2 cellular contexts compared by ENCODE assay signal in the genomic region with DNA sequence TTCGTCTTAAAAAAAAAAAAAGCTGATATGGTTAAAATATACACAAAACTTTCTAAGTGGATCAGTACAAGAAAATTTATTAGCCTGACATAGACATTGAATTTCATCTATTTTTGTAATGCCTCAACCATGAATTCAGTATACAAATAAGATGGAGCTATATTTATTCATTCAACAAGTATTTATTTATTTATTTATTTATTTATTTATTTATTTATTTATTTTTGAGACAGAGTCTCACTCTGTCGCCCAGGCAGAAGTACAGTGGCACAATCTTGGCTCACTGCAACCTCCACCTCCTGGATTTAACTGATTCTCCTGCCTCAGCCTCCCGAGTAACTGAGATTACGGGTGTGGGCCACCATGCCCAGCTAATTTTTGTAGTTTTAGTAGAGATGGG.
A peak's percentile ranks its signal among the peaks of the same experiment; 100 is the strongest.
TF ChIP-seq lines count a peak whose summit lies in the region.

No MANE protein-coding gene starts in this region.

TF ChIP-seq in A549, 52 proteins besides CTCF, POLR2A, EP300 and RAD21 (continued from another document):
- TF ChIP-seq, protein P1, sequence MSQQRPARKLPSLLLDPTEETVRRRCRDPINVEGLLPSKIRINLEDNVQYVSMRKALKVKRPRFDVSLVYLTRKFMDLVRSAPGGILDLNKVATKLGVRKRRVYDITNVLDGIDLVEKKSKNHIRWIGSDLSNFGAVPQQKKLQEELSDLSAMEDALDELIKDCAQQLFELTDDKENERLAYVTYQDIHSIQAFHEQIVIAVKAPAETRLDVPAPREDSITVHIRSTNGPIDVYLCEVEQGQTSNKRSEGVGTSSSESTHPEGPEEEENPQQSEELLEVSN (IDR thresholded peaks at IDR 0.05; ENCODE audit: borderline replicate concordance, low read depth), result no peak
- TF ChIP-seq BHLHE40 (IDR thresholded peaks at IDR 0.05; ENCODE audit: low read depth, low read length) (no peak), GATA3 (IDR thresholded peaks at IDR 0.05; ENCODE audit: borderline replicate concordance) (no peak), CEBPB (IDR thresholded peaks at IDR 0.05) (no peak), ZC3H11A (IDR thresholded peaks at IDR 0.05) (peak; percentile 55), RFX5 (IDR thresholded peaks at IDR 0.05) (no peak), ESRRA (IDR thresholded peaks at IDR 0.05; ENCODE audit: borderline replicate concordance, low read length) (no peak)

TF ChIP-seq in HEK293, 187 proteins besides CTCF, POLR2A, EP300 and RAD21 (continued from another document):
- TF ChIP-seq ZNF26 (tag by site-specific recombination; IDR thresholded peaks at IDR 0.05) (no peak), ZNF280C (tag by site-specific recombination; IDR thresholded peaks at IDR 0.05) (no peak), HOXA7 (CRISPR knock-in tag; IDR thresholded peaks at IDR 0.05; ENCODE audit: borderline replicate concordance) (no peak), ZBTB8A (tag by site-specific recombination; IDR thresholded peaks at IDR 0.05) (0 out of 2 replicates have a peak, but pooled peaks have one; percentile 34), REPIN1 (tag by site-specific recombination; IDR thresholded peaks at IDR 0.05; ENCODE audit: low read depth) (no peak), GLI4 (tag by site-specific recombination; IDR thresholded peaks at IDR 0.05) (no peak), ZNF558 (tag by site-specific recombination; IDR thresholded peaks at IDR 0.05) (0 out of 2 replicates have a peak, but pooled peaks have one; percentile 27), ZNF140 (tag by site-specific recombination; IDR thresholded peaks at IDR 0.05) (0 out of 2 replicates have a peak, but pooled peaks have one; percentile 18), ZNF777 (tag by site-specific recombination; IDR thresholded peaks at IDR 0.05; ENCODE audit: borderline replicate concordance) (no peak), GLIS1 (tag by site-specific recombination; IDR thresholded peaks at IDR 0.05) (no peak), ZNF416 (tag by site-specific recombination; IDR thresholded peaks at IDR 0.05) (no peak), ZNF341 (tag by site-specific recombination; IDR thresholded peaks at IDR 0.05; ENCODE audit: low read depth) (no peak), ZNF629 (tag by site-specific recombination; IDR thresholded peaks at IDR 0.05) (no peak), ZNF394 (tag by site-specific recombination; IDR thresholded peaks at IDR 0.05; ENCODE audit: borderline replicate concordance) (peak; percentile 80; the same call in 1 of the 2 replicates), EGR2 (tag by site-specific recombination; IDR thresholded peaks at IDR 0.05; ENCODE audit: low read depth) (no peak), ZNF623 (tag by site-specific recombination; IDR thresholded peaks at IDR 0.05) (peak; percentile 53; the same call in 1 of the 2 replicates), ZNF555 (tag by site-specific recombination; conservative IDR thresholded peaks at IDR 0.05) (peak; percentile 40), ELK4 (IDR thresholded peaks at IDR 0.05; ENCODE audit: borderline replicate concordance, low read depth, low read length) (no peak), ZNF23 (tag by site-specific recombination; IDR thresholded peaks at IDR 0.05; ENCODE audit: borderline replicate concordance) (no peak), ZNF433 (tag by site-specific recombination; IDR thresholded peaks at IDR 0.05; ENCODE audit: low read depth) (0 out of 2 replicates have a peak, but pooled peaks have one; percentile 23), ZNF202 (tag by site-specific recombination; IDR thresholded peaks at IDR 0.05; ENCODE audit: borderline replicate concordance) (0 out of 2 replicates have a peak, but pooled peaks have one; percentile 49)
- TF ChIP-seq, protein P2, sequence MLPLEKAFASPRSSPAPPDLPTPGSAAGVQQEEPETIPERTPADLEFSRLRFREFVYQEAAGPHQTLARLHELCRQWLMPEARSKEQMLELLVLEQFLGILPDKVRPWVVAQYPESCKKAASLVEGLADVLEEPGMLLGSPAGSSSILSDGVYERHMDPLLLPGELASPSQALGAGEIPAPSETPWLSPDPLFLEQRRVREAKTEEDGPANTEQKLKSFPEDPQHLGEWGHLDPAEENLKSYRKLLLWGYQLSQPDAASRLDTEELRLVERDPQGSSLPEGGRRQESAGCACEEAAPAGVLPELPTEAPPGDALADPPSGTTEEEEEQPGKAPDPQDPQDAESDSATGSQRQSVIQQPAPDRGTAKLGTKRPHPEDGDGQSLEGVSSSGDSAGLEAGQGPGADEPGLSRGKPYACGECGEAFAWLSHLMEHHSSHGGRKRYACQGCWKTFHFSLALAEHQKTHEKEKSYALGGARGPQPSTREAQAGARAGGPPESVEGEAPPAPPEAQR (tag by site-specific recombination; IDR thresholded peaks at IDR 0.05), result no peak
- TF ChIP-seq, protein P3, sequence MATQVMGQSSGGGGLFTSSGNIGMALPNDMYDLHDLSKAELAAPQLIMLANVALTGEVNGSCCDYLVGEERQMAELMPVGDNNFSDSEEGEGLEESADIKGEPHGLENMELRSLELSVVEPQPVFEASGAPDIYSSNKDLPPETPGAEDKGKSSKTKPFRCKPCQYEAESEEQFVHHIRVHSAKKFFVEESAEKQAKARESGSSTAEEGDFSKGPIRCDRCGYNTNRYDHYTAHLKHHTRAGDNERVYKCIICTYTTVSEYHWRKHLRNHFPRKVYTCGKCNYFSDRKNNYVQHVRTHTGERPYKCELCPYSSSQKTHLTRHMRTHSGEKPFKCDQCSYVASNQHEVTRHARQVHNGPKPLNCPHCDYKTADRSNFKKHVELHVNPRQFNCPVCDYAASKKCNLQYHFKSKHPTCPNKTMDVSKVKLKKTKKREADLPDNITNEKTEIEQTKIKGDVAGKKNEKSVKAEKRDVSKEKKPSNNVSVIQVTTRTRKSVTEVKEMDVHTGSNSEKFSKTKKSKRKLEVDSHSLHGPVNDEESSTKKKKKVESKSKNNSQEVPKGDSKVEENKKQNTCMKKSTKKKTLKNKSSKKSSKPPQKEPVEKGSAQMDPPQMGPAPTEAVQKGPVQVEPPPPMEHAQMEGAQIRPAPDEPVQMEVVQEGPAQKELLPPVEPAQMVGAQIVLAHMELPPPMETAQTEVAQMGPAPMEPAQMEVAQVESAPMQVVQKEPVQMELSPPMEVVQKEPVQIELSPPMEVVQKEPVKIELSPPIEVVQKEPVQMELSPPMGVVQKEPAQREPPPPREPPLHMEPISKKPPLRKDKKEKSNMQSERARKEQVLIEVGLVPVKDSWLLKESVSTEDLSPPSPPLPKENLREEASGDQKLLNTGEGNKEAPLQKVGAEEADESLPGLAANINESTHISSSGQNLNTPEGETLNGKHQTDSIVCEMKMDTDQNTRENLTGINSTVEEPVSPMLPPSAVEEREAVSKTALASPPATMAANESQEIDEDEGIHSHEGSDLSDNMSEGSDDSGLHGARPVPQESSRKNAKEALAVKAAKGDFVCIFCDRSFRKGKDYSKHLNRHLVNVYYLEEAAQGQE (tag by site-specific recombination; IDR thresholded peaks at IDR 0.05), result 0 out of 2 replicates have a peak, but pooled peaks have one; percentile 16
- TF ChIP-seq, protein P4, sequence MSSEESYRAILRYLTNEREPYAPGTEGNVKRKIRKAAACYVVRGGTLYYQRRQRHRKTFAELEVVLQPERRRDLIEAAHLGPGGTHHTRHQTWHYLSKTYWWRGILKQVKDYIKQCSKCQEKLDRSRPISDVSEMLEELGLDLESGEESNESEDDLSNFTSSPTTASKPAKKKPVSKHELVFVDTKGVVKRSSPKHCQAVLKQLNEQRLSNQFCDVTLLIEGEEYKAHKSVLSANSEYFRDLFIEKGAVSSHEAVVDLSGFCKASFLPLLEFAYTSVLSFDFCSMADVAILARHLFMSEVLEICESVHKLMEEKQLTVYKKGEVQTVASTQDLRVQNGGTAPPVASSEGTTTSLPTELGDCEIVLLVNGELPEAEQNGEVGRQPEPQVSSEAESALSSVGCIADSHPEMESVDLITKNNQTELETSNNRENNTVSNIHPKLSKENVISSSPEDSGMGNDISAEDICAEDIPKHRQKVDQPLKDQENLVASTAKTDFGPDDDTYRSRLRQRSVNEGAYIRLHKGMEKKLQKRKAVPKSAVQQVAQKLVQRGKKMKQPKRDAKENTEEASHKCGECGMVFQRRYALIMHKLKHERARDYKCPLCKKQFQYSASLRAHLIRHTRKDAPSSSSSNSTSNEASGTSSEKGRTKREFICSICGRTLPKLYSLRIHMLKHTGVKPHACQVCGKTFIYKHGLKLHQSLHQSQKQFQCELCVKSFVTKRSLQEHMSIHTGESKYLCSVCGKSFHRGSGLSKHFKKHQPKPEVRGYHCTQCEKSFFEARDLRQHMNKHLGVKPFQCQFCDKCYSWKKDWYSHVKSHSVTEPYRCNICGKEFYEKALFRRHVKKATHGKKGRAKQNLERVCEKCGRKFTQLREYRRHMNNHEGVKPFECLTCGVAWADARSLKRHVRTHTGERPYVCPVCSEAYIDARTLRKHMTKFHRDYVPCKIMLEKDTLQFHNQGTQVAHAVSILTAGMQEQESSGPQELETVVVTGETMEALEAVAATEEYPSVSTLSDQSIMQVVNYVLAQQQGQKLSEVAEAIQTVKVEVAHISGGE (tag by site-specific recombination; conservative IDR thresholded peaks at IDR 0.05; ENCODE audit: low read depth), result peak; percentile 43; the same call in 1 of the 2 replicates
